Comparison of ENCODE assay signal across 16 cellular contexts in genomic region chr18:59148192-59148591, GRCh38. TPM values are rescaled to one million over a fixed set of nuclear protein-coding genes. Genes with fewer than 3 reads are reported as not detected.
DNase-seq lines count a peak whose midpoint lies in the region; ATAC-seq and TF ChIP-seq lines count a peak whose summit lies in the region.
"Had no signal": no experiment of that assay in that cellular context is flagged by ENCODE, and none has a peak within 500 bp of the region (broad histone marks: within the 10 kb centered on the region; RNA-seq: fewer than 3 reads in every experiment).

No MANE protein-coding gene starts in this region.

- intact Hi-C loops in esophagus squamous epithelium (cut with DNase I) = no loop called here

- peaks cover 54% of the 10 kb centered on the region for H3K4me1 Mint-ChIP-seq in stimulated activated naive CD8-positive, alpha-beta T cell treated with anti-CD3 and anti-CD28 coated beads, Interleukin-15, amount 100 ng/mL, for 72 hours
- peaks cover 47% of the 10 kb centered on the region for H3K4me1 Mint-ChIP-seq in T-helper 17 cell

- no peak overlapping the region for H3K27ac ChIP-seq in esophagus squamous epithelium
- H3K27ac ChIP-seq: left ventricle myocardium inferior, ovary had no signal

- H3K9me3 ChIP-seq in T-helper 17 cell (ENCODE audit: control insufficient read depth, low read length, poor library complexity, severe bottlenecking) (no peaks in the 10 kb centered on the region), esophagus squamous epithelium (no peaks in the 10 kb centered on the region)
- H3K9me3 ChIP-seq: left ventricle myocardium inferior, ovary had no signal

- no peaks in the 10 kb centered on the region for H3K27me3 Mint-ChIP-seq in stimulated activated naive CD8-positive, alpha-beta T cell treated with anti-CD3 and anti-CD28 coated beads, Interleukin-15, amount 100 ng/mL, for 72 hours
- H3K27me3 Mint-ChIP-seq in T-helper 17 cell = no peaks in the 10 kb centered on the region
- H3K27me3 Mint-ChIP-seq: CD4-positive, CD25-positive, alpha-beta regulatory T cell had no signal

- H3K36me3 Mint-ChIP-seq in T-helper 17 cell (ENCODE audit: low read depth) = peaks cover 8% of the 10 kb centered on the region

- no peaks in the 10 kb centered on the region for H3K9me3 Mint-ChIP-seq in stimulated activated naive CD8-positive, alpha-beta T cell treated with anti-CD3 and anti-CD28 coated beads, Interleukin-15, amount 100 ng/mL, for 72 hours
- H3K9me3 Mint-ChIP-seq: CD4-positive, CD25-positive, alpha-beta regulatory T cell had no signal

- H3K36me3 ChIP-seq in esophagus squamous epithelium = peaks cover 0 to 37% (median 0%) of the 10 kb centered on the region in 3 donors
- H3K36me3 ChIP-seq: ovary had no signal

- no peak for DNase-seq in stimulated activated naive CD8-positive, alpha-beta T cell treated with anti-CD3 and anti-CD28 coated beads, Interleukin-15, amount 100 ng/mL, for 72 hours
- DNase-seq in stimulated activated naive CD8-positive, alpha-beta T cell treated with anti-CD3 and anti-CD28 coated beads, Interleukin-15, Interleukin-2, amounts not matched to agents 100 U/mL and 50 U/mL, for 24 hours = no peak
- DNase-seq in NCI-H2171 treated with DMSO at 0.1 percent for 48 hours (lab: John Stamatoyannopoulos, UW) = peak; percentile 72
- DNase-seq in T-helper 17 cell = no peak
- no peak for DNase-seq in activated CD4-positive, CD25-positive, alpha-beta regulatory T cell (lab: John Stamatoyannopoulos, UW)
- no peak for DNase-seq in esophagus squamous epithelium (lab: John Stamatoyannopoulos, UW)
- no peak for DNase-seq in activated gamma-delta T cell treated with Interleukin-2 at 50 U/mL for 16 hours
- DNase-seq: ACHN; caudate nucleus; CD4-positive, CD25-positive, alpha-beta regulatory T cell; H7; left ventricle myocardium inferior; NCI-H524 treated with DMSO at 0.1 percent for 48 hours; ovary had no signal

- H3K4me3 Mint-ChIP-seq in stimulated activated naive CD8-positive, alpha-beta T cell treated with anti-CD3 and anti-CD28 coated beads, Interleukin-15, amount 100 ng/mL, for 72 hours = no peak overlapping the region
- H3K4me3 Mint-ChIP-seq in T-helper 17 cell = peak overlapping the region; percentile 58
- H3K4me3 Mint-ChIP-seq: CD4-positive, CD25-positive, alpha-beta regulatory T cell had no signal

- H3K27ac Mint-ChIP-seq in stimulated activated naive CD8-positive, alpha-beta T cell treated with anti-CD3 and anti-CD28 coated beads, Interleukin-15, amount 100 ng/mL, for 72 hours = peak overlapping the region; percentile 70 to 93
- H3K27ac Mint-ChIP-seq in T-helper 17 cell = peak overlapping the region; percentile 82

- WGBS in esophagus squamous epithelium, 2 donors = 74 to 88% methylated on average over 6 to 8 of the region's 8 CpGs

- H3K4me1 ChIP-seq in esophagus squamous epithelium = peaks cover 0 to 7% (median 0%) of the 10 kb centered on the region in 3 donors

- TF ChIP-seq CTCF in esophagus squamous epithelium (IDR thresholded peaks at IDR 0.05) = no peak

- TF ChIP-seq POLR2A in esophagus squamous epithelium (IDR thresholded peaks at IDR 0.05) = no peak

- no peak overlapping the region for H3K4me3 ChIP-seq in esophagus squamous epithelium
- H3K4me3 ChIP-seq: left ventricle myocardium inferior, ovary, smooth muscle cell had no signal

- H3K27me3 ChIP-seq in esophagus squamous epithelium = no peaks in the 10 kb centered on the region
- H3K27me3 ChIP-seq: ovary had no signal

- ATAC-seq in stimulated activated naive CD8-positive, alpha-beta T cell treated with anti-CD3 and anti-CD28 coated beads, Interleukin-15, amount 100 ng/mL, for 72 hours = no peak
- no peak for ATAC-seq in stimulated activated naive CD8-positive, alpha-beta T cell treated with anti-CD3 and anti-CD28 coated beads, Interleukin-15, Interleukin-2, amounts not matched to agents 100 U/mL and 50 U/mL, for 24 hours
- no peak for ATAC-seq in T-helper 17 cell
- ATAC-seq in HG03565 (IDR thresholded peaks at IDR 0.05; ENCODE audit: unreplicated experiment) = no peak

RNA-seq across cellular contexts. Expression of gene SEC11C, which starts 8.5 kb away (rescaled TPM):
- total RNA-seq in T-helper 17 cell = 10 to 100 TPM; 77.7 to 78.9 TPM
- total RNA-seq in esophagus squamous epithelium = 10 to 100 TPM; 29.6 to 61.8 (median 31.7) TPM
